Comparison of ENCODE assay signal across 21 cellular contexts in the genomic region with DNA sequence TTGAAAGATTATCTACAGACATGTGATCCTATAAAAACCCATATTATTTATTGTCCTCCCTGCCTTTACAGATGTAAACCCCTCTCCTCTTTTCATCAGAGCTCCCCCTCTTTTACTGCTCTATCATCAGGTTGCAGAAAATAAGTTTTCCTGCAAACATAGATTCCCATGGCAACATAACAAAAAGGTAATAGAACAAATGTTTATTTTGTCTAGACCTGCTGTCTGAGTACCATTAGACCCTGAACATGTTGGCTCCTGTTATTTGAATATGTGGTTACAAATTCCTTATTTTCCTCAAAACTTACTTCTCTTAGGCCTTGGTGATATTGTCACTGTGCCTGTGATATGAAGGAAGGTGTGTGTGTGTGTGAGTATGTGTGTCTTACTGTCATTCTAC. TPM values are rescaled to one million over a fixed set of nuclear protein-coding genes. Genes with fewer than 3 reads are reported as not detected.
DNase-seq lines count a peak whose midpoint lies in the region; ATAC-seq, FAIRE-seq and TF ChIP-seq lines count a peak whose summit lies in the region.
"Had no signal": no experiment of that assay in that cellular context is flagged by ENCODE, and none has a peak within 500 bp of the region (broad histone marks: within the 10 kb centered on the region; RNA-seq: fewer than 3 reads in every experiment).

No MANE protein-coding gene starts in this region.

- H3K14ac ChIP-seq in IMR-90 (replicated peaks; ENCODE audit: low read depth, low read length) (no peak overlapping the region), mesenchymal stem cell (ENCODE audit: low read length in 2 of 2) (no peak overlapping the region)

- dilution Hi-C loops in IMR-90 (cut with HindIII; ENCODE audit: low sequenced_read_pairs, unreplicated experiment): no loop called here

- H4K8ac ChIP-seq in IMR-90 (ENCODE audit: low read depth in 2 of 2, low read length in 2 of 2): no peak overlapping the region
- H4K8ac ChIP-seq in mesenchymal stem cell (ENCODE audit: low read length): no peak overlapping the region

- H3K79me1 ChIP-seq in IMR-90 (ENCODE audit: low read depth in 1 of 2, low read length in 2 of 2) (peaks cover 22 to 66% of the 10 kb centered on the region in 2 experiments), mesenchymal stem cell (replicated peaks; ENCODE audit: low read length, poor library complexity, severe bottlenecking) (peaks cover 7% of the 10 kb centered on the region)

- no peak for TF ChIP-seq RAD21 in A549 (conservative IDR thresholded peaks at IDR 0.05 in 1 of 2, IDR thresholded peaks at IDR 0.05 in 1 of 2)
- TF ChIP-seq RAD21 in IMR-90 (IDR thresholded peaks at IDR 0.05; ENCODE audit: low read length): no peak

- H3K36me3 Mint-ChIP-seq in central memory CD8-positive, alpha-beta T cell (ENCODE audit: insufficient read depth): peaks cover 12% of the 10 kb centered on the region

- no peak overlapping the region for H4K5ac ChIP-seq in IMR-90 (ENCODE audit: low read depth, low read length)

- H4K20me1 ChIP-seq in IMR-90 (ENCODE audit: insufficient read depth, low read length): peaks cover 80% of the 10 kb centered on the region

- no peak overlapping the region for H2AK9ac ChIP-seq in IMR-90 (replicated peaks; ENCODE audit: low read depth, low read length, poor library complexity)

- H3K9me1 ChIP-seq in IMR-90 (ENCODE audit: insufficient read depth, low read length): peaks cover 11% of the 10 kb centered on the region

- H3K4me3 Mint-ChIP-seq in central memory CD8-positive, alpha-beta T cell: no peak overlapping the region
- H3K4me3 Mint-ChIP-seq: activated CD8-positive, alpha-beta T cell treated with anti-CD3 and anti-CD28 coated beads for 36 hours; activated naive CD8-positive, alpha-beta T cell treated with anti-CD3 and anti-CD28 coated beads, Interleukin-2, amount 50 U/mL, for 24 hours; neural crest cell had no signal

- H3K4me1 Mint-ChIP-seq in central memory CD8-positive, alpha-beta T cell: peaks cover 65% of the 10 kb centered on the region

- no peak overlapping the region for H3K56ac ChIP-seq in IMR-90 (ENCODE audit: extremely low read depth, insufficient read depth, low read length)

- H2BK120ac ChIP-seq in IMR-90 (ENCODE audit: low read depth, low read length) (no peak overlapping the region), mesenchymal stem cell (ENCODE audit: low read depth, low read length) (no peak overlapping the region)

- ATAC-seq in A549: no peak
- ATAC-seq in IMR-90 (ENCODE audit: low read depth): no peak
- no peak for ATAC-seq in central memory CD8-positive, alpha-beta T cell (replicated peaks; ENCODE audit: extremely low read depth, poor library complexity, severe bottlenecking)
- no peak for ATAC-seq in HG02798 (IDR thresholded peaks at IDR 0.05; ENCODE audit: poor library complexity, unreplicated experiment)
- ATAC-seq in HG03442 (IDR thresholded peaks at IDR 0.05; ENCODE audit: unreplicated experiment): no peak
- no peak for ATAC-seq in omental fat pad (ENCODE audit: low FRiP score)
- ATAC-seq: activated CD8-positive, alpha-beta T cell treated with anti-CD3 and anti-CD28 coated beads for 36 hours; activated naive CD8-positive, alpha-beta T cell treated with anti-CD3 and anti-CD28 coated beads, Interleukin-2, amount 50 U/mL, for 24 hours had no signal

- intact Hi-C loops in IMR-90 (cut with micrococcal nuclease): no loop called here

- no peaks in the 10 kb centered on the region for H3K9me3 Mint-ChIP-seq in central memory CD8-positive, alpha-beta T cell
- H3K9me3 Mint-ChIP-seq: activated CD8-positive, alpha-beta T cell treated with anti-CD3 and anti-CD28 coated beads for 36 hours; activated naive CD8-positive, alpha-beta T cell treated with anti-CD3 and anti-CD28 coated beads, Interleukin-2, amount 50 U/mL, for 24 hours; neural crest cell had no signal

- in situ Hi-C loops in IMR-90 (cut with MboI; ENCODE audit: low sequenced_read_pairs): no loop called here

- H3K36me3 ChIP-seq in IMR-90 (ENCODE audit: control insufficient read depth, insufficient read depth, low read length) (no peaks in the 10 kb centered on the region), mesenchymal stem cell (ENCODE audit: control insufficient read depth in 1 of 2, insufficient read depth in 2 of 2, low read depth in 1 of 2, low read length in 2 of 2) (peaks cover 0 to 3% of the 10 kb centered on the region in 2 experiments)
- H3K36me3 ChIP-seq: lower lobe of right lung, right atrium auricular region had no signal

- H3K9me3 ChIP-seq in A549: no peaks in the 10 kb centered on the region
- no peaks in the 10 kb centered on the region for H3K9me3 ChIP-seq in IMR-90 (ENCODE audit: control insufficient read depth, insufficient read depth, low read length)
- no peaks in the 10 kb centered on the region for H3K9me3 ChIP-seq in mesenchymal stem cell (ENCODE audit: control insufficient read depth, low read length)
- H3K9me3 ChIP-seq: lower lobe of right lung, right atrium auricular region had no signal

- peak overlapping the region; percentile 20; the same call in 2 of the 3 replicates for H3K4me2 ChIP-seq in A549
- H3K4me2 ChIP-seq in IMR-90 (ENCODE audit: low read depth, low read length): no peak overlapping the region
- H3K4me2 ChIP-seq in mesenchymal stem cell (ENCODE audit: low read length, poor library complexity, severe bottlenecking): no peak overlapping the region
- H3K4me2 ChIP-seq: PC-9 had no signal

- H3K4me3 ChIP-seq in A549: no peak overlapping the region
- no peak overlapping the region for H3K4me3 ChIP-seq in IMR-90 (ENCODE audit: insufficient read depth, low read depth, low read length)
- H3K4me3 ChIP-seq in mesenchymal stem cell (ENCODE audit: insufficient read depth in 1 of 2, low read depth in 1 of 2, low read length in 2 of 2): no peak overlapping the region
- H3K4me3 ChIP-seq: lower lobe of right lung, PC-9, right atrium auricular region had no signal

- H4K91ac ChIP-seq in IMR-90 (ENCODE audit: insufficient read depth, low read depth, low read length): no peak overlapping the region
- no peak overlapping the region for H4K91ac ChIP-seq in mesenchymal stem cell (ENCODE audit: low read length)

- TF ChIP-seq POLR2A in A549 (IDR thresholded peaks at IDR 0.05; ENCODE audit: low read length) (no peak), IMR-90 (IDR thresholded peaks at IDR 0.05; ENCODE audit: low read depth, low read length) (no peak)

- DNase-seq in A549 (ENCODE audit: low read depth in 1 of 2, low spot score in 1 of 2) (peak in 1 of 2 experiments; percentile 8), IMR-90 (no peak), mesenchymal stem cell (peak; percentile 37), omental fat pad (ENCODE audit: low spot score) (no peak)
- DNase-seq in central memory CD8-positive, alpha-beta T cell (ENCODE audit: low spot score in 2 of 2): no peak
- DNase-seq in activated CD4-positive, alpha-beta T cell treated with anti-CD3 and anti-CD28 coated beads for 4 hours: no peak
- DNase-seq: activated CD8-positive, alpha-beta T cell treated with anti-CD3 and anti-CD28 coated beads for 36 hours; activated naive CD8-positive, alpha-beta T cell treated with anti-CD3 and anti-CD28 coated beads, Interleukin-2, amount 50 U/mL, for 24 hours; cerebellar nuclear complex; GOT3; lower lobe of right lung; NCI-H1417 treated with DMSO at 0.1 percent for 48 hours; NCI-H446 treated with DMSO at 0.1 percent for 48 hours; PC-9 had no signal

- H2BK20ac ChIP-seq in IMR-90 (ENCODE audit: low read depth, low read length): no peak overlapping the region

- no peak overlapping the region for H2BK12ac ChIP-seq in mesenchymal stem cell (ENCODE audit: low read length in 2 of 2)

- TF ChIP-seq CTCF in A549 (IDR thresholded peaks at IDR 0.05) (no peak), IMR-90 (conservative IDR thresholded peaks at IDR 0.05; ENCODE audit: low read depth, low read length) (no peak), omental fat pad (IDR thresholded peaks at IDR 0.05) (no peak)

- peak overlapping the region; percentile 33 for H3K27ac Mint-ChIP-seq in central memory CD8-positive, alpha-beta T cell (ENCODE audit: low read depth)
- H3K27ac Mint-ChIP-seq: activated CD8-positive, alpha-beta T cell treated with anti-CD3 and anti-CD28 coated beads for 36 hours; activated naive CD8-positive, alpha-beta T cell treated with anti-CD3 and anti-CD28 coated beads, Interleukin-2, amount 50 U/mL, for 24 hours had no signal

- no peaks in the 10 kb centered on the region for H3K27me3 Mint-ChIP-seq in central memory CD8-positive, alpha-beta T cell
- H3K27me3 Mint-ChIP-seq: activated CD8-positive, alpha-beta T cell treated with anti-CD3 and anti-CD28 coated beads for 36 hours; activated naive CD8-positive, alpha-beta T cell treated with anti-CD3 and anti-CD28 coated beads, Interleukin-2, amount 50 U/mL, for 24 hours had no signal

- CTCF ChIA-PET in A549 (lab: Yijun Ruan, JAX): interaction anchor here (2.0 kb wide), 1 partner anchor 56 kb away, joined by 9 read pairs; no protein-coding TSS in a partner anchor
- CTCF ChIA-PET in IMR-90 (lab: Yijun Ruan, JAX): no interaction called here

- BruUV-seq in IMR-90 (replicated peaks; lab: Mats Ljungman, UMichigan): no TSS peak

- peak overlapping the region; percentile 16; the same call in 1 of the 2 replicates for H3K23ac ChIP-seq in IMR-90 (ENCODE audit: low read depth, low read length)
- no peak overlapping the region for H3K23ac ChIP-seq in mesenchymal stem cell (ENCODE audit: low read length in 2 of 2)

- no peak overlapping the region for H2AFZ ChIP-seq in IMR-90 (replicated peaks; ENCODE audit: low read length, poor library complexity)
- H2AFZ ChIP-seq in mesenchymal stem cell (ENCODE audit: low read depth, low read length): no peak overlapping the region
- H2AFZ ChIP-seq: PC-9 had no signal

- H3K4me1 ChIP-seq in A549 (0 out of 3 replicates have a peak, but pooled peaks cover 6% of the 10 kb centered on the region), IMR-90 (ENCODE audit: control insufficient read depth, insufficient read depth, low read length) (peaks cover 7% of the 10 kb centered on the region), mesenchymal stem cell (ENCODE audit: control insufficient read depth, insufficient read depth, low read depth, low read length) (peaks cover 3% of the 10 kb centered on the region)

- H2BK5ac ChIP-seq in IMR-90 (ENCODE audit: low read depth, low read length, poor library complexity, severe bottlenecking) (no peak overlapping the region), mesenchymal stem cell (ENCODE audit: low read depth, low read length, poor library complexity, severe bottlenecking) (no peak overlapping the region)

- H3K4ac ChIP-seq in IMR-90 (ENCODE audit: low read depth, low read length): no peak overlapping the region
- no peak overlapping the region for H3K4ac ChIP-seq in mesenchymal stem cell (ENCODE audit: low read depth in 1 of 2, low read length in 2 of 2)

- H2AK5ac ChIP-seq in IMR-90 (ENCODE audit: low read depth, low read length): no peak overlapping the region
- H2AK5ac ChIP-seq in mesenchymal stem cell (ENCODE audit: low read length, severe bottlenecking): no peak overlapping the region

- POLR2A ChIA-PET in A549 (lab: Yijun Ruan, JAX): interaction anchor here (2.1 kb wide), 1 partner anchor 11 kb away, joined by 11 read pairs; a partner anchor contains a TSS
- POLR2A ChIA-PET in IMR-90 (lab: Charles Lee; ENCODE audit: unreplicated experiment): no interaction called here

- H3K18ac ChIP-seq in IMR-90 (ENCODE audit: low read depth, low read length) (no peak overlapping the region), mesenchymal stem cell (ENCODE audit: low read depth in 1 of 2, low read length in 2 of 2) (no peak overlapping the region)

- H2BK15ac ChIP-seq in IMR-90 (ENCODE audit: low read depth, low read length): no peak overlapping the region
- H2BK15ac ChIP-seq in mesenchymal stem cell (ENCODE audit: low read depth, poor library complexity, severe bottlenecking): no peak overlapping the region

- no peak overlapping the region for H3K9ac ChIP-seq in IMR-90 (ENCODE audit: low read depth, low read length)
- H3K9ac ChIP-seq in mesenchymal stem cell (ENCODE audit: low read length): peak overlapping the region; percentile 32

- no peak overlapping the region for H3K27ac ChIP-seq in A549
- no peak overlapping the region for H3K27ac ChIP-seq in IMR-90 (ENCODE audit: insufficient read depth, low read length)
- no peak overlapping the region for H3K27ac ChIP-seq in mesenchymal stem cell (ENCODE audit: low read length, poor library complexity, severe bottlenecking)
- H3K27ac ChIP-seq: lower lobe of right lung, PC-9, right atrium auricular region had no signal

- TF ChIP-seq EP300 in A549 (IDR thresholded peaks at IDR 0.05): no peak

- H3K27me3 ChIP-seq in IMR-90 (ENCODE audit: control insufficient read depth, insufficient read depth, low read length) (no peaks in the 10 kb centered on the region), mesenchymal stem cell (ENCODE audit: control insufficient read depth in 1 of 2, insufficient read depth in 1 of 2, low read length in 2 of 2) (no peaks in the 10 kb centered on the region)
- H3K27me3 ChIP-seq: right atrium auricular region had no signal

- no peak for FAIRE-seq in A549 (lab: Jason Lieb, UNC)
- FAIRE-seq: G401.6, GM12891 had no signal

RNA-seq across cellular contexts. Expression of a gene that starts 11.5 kb away (rescaled TPM):
- polyA plus RNA-seq in A549 (2011; rRNA removed) (36.7 and 40.2 TPM in 2 replicates), A549 (2017; fragmentation: RNase III; extraction: RNeasy Plus Mini Kit Qiagen cat#74134 plus additional on column Dnase treatment) (19.4 to 20.5 TPM (median 19.9 TPM) in 3 replicates), IMR-90 (2012; rRNA removed) (22.6 and 28.4 TPM in 2 replicates)
- 9.5 and 11.9 TPM in 2 replicates for polyA plus RNA-seq in A549 (2012; cell fraction: cytosol; rRNA removed)
- 16.9 and 27.0 TPM in 2 replicates for polyA plus RNA-seq in A549 (2012; cell fraction: nucleus; rRNA removed)
- polyA minus RNA-seq in A549 (2011; rRNA and poly(A)+ RNA removed): 31.3 and 35.0 TPM in 2 replicates
- total RNA-seq in IMR-90 (2012; rRNA removed) (69.7 and 74.4 TPM in 2 replicates), omental fat pad (100 to 1,000 TPM in 3 of 4 donors, 10 to 100 TPM in 1; 91.9 to 133 (median 117) TPM)
- polyA plus RNA-seq in IMR-90 (2012; cell fraction: cytosol; rRNA removed): 8.9 and 12.3 TPM in 2 replicates
- polyA plus RNA-seq in IMR-90 (2012; cell fraction: nucleus; rRNA removed; ENCODE audit: low replicate concordance): 19.6 and 68.9 TPM in 2 replicates
- 22.9 TPM for polyA plus RNA-seq in mesenchymal stem cell (2013, experiment 1 of 2)
- polyA plus RNA-seq in mesenchymal stem cell (2013, experiment 2 of 2): 23.1 TPM

RNA-seq across cellular contexts. Expression of a gene that starts 14.7 kb away (rescaled TPM):
- not detected in 2 replicates for polyA plus RNA-seq in A549 (2011; rRNA removed)
- not detected in 2 replicates for polyA plus RNA-seq in A549 (2012; cell fraction: cytosol; rRNA removed)
- not detected in 2 replicates for polyA plus RNA-seq in A549 (2012; cell fraction: nucleus; rRNA removed)
- polyA plus RNA-seq in A549 (2017; fragmentation: RNase III; extraction: RNeasy Plus Mini Kit Qiagen cat#74134 plus additional on column Dnase treatment): not detected in 3 replicates
- not detected in 2 replicates for polyA minus RNA-seq in A549 (2011; rRNA and poly(A)+ RNA removed)
- total RNA-seq in IMR-90 (2012; rRNA removed): not detected in 2 replicates
- 0.07 TPM in 1 of 2 replicates, not detected in the other for polyA plus RNA-seq in IMR-90 (2012; rRNA removed)
- not detected in 2 replicates for polyA plus RNA-seq in IMR-90 (2012; cell fraction: cytosol; rRNA removed)
- not detected in 2 replicates for polyA plus RNA-seq in IMR-90 (2012; cell fraction: nucleus; rRNA removed; ENCODE audit: low replicate concordance)
- not detected for polyA plus RNA-seq in mesenchymal stem cell (2013, experiment 1 of 2)
- not detected for polyA plus RNA-seq in mesenchymal stem cell (2013, experiment 2 of 2)
- total RNA-seq in omental fat pad: 1 to 10 TPM in 1 of 4 donors, under 1 TPM in 3; 0.12 to 3.3 (median 0.54) TPM
- total RNA-seq: activated CD8-positive, alpha-beta T cell treated with anti-CD3 and anti-CD28 coated beads for 36 hours; LHCN-M2; PC-9; right atrium auricular region had no signal
